ENCODE assay signal across 1 cellular context in the genomic region with DNA sequence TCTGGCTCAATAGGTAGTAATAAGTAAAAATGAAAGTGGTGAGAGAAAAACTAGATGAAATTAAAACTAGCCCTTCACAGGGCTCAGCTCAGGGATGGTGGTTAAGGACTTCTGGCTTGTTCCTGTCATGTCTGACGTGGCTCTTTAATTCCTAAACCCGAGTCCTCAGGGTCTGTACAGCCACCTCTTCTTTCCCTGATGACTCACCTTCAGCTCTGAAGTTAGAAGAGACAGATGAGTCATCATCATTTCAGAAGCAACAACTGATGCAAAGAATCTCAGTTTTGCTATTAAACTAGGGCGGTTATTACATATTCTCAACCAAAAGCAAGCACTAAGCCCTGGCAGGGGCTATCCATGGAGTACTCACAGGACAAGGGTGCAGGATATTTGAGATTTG.
TF ChIP-seq lines count a peak whose summit lies in the region.

No MANE protein-coding gene starts in this region.

TF ChIP-seq in GM12878, 131 proteins besides CTCF, POLR2A, EP300 and RAD21 (continued from another document and continues in another):
- TF ChIP-seq, protein P1, sequence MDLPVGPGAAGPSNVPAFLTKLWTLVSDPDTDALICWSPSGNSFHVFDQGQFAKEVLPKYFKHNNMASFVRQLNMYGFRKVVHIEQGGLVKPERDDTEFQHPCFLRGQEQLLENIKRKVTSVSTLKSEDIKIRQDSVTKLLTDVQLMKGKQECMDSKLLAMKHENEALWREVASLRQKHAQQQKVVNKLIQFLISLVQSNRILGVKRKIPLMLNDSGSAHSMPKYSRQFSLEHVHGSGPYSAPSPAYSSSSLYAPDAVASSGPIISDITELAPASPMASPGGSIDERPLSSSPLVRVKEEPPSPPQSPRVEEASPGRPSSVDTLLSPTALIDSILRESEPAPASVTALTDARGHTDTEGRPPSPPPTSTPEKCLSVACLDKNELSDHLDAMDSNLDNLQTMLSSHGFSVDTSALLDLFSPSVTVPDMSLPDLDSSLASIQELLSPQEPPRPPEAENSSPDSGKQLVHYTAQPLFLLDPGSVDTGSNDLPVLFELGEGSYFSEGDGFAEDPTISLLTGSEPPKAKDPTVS (IDR thresholded peaks at IDR 0.05; ENCODE audit: low read depth, low read length), result no peak
- TF ChIP-seq PAX5 (IDR thresholded peaks at IDR 0.05; ENCODE audit: borderline replicate concordance, low read depth, low read length) (0 out of 2 replicates have a peak, but pooled peaks have one; percentile 42), NFXL1 (IDR thresholded peaks at IDR 0.05; ENCODE audit: borderline replicate concordance) (no peak), LARP7 (IDR thresholded peaks at IDR 0.05) (no peak), SIN3A (IDR thresholded peaks at IDR 0.05; ENCODE audit: low read depth, low read length) (no peak), RFX5 (IDR thresholded peaks at IDR 0.05; ENCODE audit: low read depth, low read length) (peak; percentile 75), ATF7 (IDR thresholded peaks at IDR 0.05; ENCODE audit: low read depth) (peak; percentile 65), HDAC2 (IDR thresholded peaks at IDR 0.05) (no peak), CHD4 (IDR thresholded peaks at IDR 0.05) (no peak), TAF1 (IDR thresholded peaks at IDR 0.05; ENCODE audit: borderline replicate concordance, low read depth, low read length) (no peak), SMARCA5 (IDR thresholded peaks at IDR 0.05) (no peak), ZNF384 (IDR thresholded peaks at IDR 0.05; ENCODE audit: borderline replicate concordance, low read depth, low read length) (no peak), SMAD5 (IDR thresholded peaks at IDR 0.05; ENCODE audit: low read depth) (no peak), CREM (IDR thresholded peaks at IDR 0.05; ENCODE audit: low read depth) (peak; percentile 75), ETV6 (conservative IDR thresholded peaks at IDR 0.05 in 1 of 2, IDR thresholded peaks at IDR 0.05 in 1 of 2; ENCODE audit: borderline replicate concordance in 1 of 2, low read depth in 1 of 2) (peak in 1 of 2 experiments; percentile 58; a peak in 1 of 4 replicates), HDGF (IDR thresholded peaks at IDR 0.05) (no peak), ZBED1 (IDR thresholded peaks at IDR 0.05; ENCODE audit: borderline replicate concordance) (peak; percentile 37; the same call in 1 of the 2 replicates), DPF2 (IDR thresholded peaks at IDR 0.05) (peak; percentile 60; the same call in 1 of the 2 replicates), RUNX3 (IDR thresholded peaks at IDR 0.05; ENCODE audit: low read length) (peak; percentile 68), CEBPB (IDR thresholded peaks at IDR 0.05; ENCODE audit: borderline replicate concordance in 1 of 2, low read depth in 2 of 2, low read length in 2 of 2) (no peak), ZZZ3 (IDR thresholded peaks at IDR 0.05; ENCODE audit: control insufficient read depth, insufficient read length, low read depth) (no peak), SRF (IDR thresholded peaks at IDR 0.05; ENCODE audit: low read depth in 2 of 2, low read length in 2 of 2) (0 out of 4 replicates have a peak, but pooled peaks of 1 of the 2 experiments have one; percentile 46), GATAD2B (conservative IDR thresholded peaks at IDR 0.05; ENCODE audit: low read depth) (0 out of 2 replicates have a peak, but pooled peaks have one; percentile 29), IKZF2 (IDR thresholded peaks at IDR 0.05) (peak; percentile 90), CBX3 (IDR thresholded peaks at IDR 0.05; ENCODE audit: borderline replicate concordance, low read depth) (no peak), TCF7 (IDR thresholded peaks at IDR 0.05; ENCODE audit: borderline replicate concordance) (0 out of 2 replicates have a peak, but pooled peaks have one; percentile 24), NR2F1 (conservative IDR thresholded peaks at IDR 0.05) (no peak; the same call in 1 of the 2 replicates), CREB1 (IDR thresholded peaks at IDR 0.05; ENCODE audit: low read depth) (peak; percentile 66), EED (IDR thresholded peaks at IDR 0.05; ENCODE audit: low read depth) (peak; percentile 94), JUND (IDR thresholded peaks at IDR 0.05; ENCODE audit: low read depth, low read length) (peak; percentile 61; the same call in 1 of the 2 replicates)
- TF ChIP-seq, protein P2, sequence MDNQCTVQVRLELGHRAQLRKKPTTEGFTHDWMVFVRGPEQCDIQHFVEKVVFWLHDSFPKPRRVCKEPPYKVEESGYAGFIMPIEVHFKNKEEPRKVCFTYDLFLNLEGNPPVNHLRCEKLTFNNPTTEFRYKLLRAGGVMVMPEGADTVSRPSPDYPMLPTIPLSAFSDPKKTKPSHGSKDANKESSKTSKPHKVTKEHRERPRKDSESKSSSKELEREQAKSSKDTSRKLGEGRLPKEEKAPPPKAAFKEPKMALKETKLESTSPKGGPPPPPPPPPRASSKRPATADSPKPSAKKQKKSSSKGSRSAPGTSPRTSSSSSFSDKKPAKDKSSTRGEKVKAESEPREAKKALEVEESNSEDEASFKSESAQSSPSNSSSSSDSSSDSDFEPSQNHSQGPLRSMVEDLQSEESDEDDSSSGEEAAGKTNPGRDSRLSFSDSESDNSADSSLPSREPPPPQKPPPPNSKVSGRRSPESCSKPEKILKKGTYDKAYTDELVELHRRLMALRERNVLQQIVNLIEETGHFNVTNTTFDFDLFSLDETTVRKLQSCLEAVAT (IDR thresholded peaks at IDR 0.05), result no peak
- TF ChIP-seq, protein P3, sequence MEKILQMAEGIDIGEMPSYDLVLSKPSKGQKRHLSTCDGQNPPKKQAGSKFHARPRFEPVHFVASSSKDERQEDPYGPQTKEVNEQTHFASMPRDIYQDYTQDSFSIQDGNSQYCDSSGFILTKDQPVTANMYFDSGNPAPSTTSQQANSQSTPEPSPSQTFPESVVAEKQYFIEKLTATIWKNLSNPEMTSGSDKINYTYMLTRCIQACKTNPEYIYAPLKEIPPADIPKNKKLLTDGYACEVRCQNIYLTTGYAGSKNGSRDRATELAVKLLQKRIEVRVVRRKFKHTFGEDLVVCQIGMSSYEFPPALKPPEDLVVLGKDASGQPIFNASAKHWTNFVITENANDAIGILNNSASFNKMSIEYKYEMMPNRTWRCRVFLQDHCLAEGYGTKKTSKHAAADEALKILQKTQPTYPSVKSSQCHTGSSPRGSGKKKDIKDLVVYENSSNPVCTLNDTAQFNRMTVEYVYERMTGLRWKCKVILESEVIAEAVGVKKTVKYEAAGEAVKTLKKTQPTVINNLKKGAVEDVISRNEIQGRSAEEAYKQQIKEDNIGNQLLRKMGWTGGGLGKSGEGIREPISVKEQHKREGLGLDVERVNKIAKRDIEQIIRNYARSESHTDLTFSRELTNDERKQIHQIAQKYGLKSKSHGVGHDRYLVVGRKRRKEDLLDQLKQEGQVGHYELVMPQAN (conservative IDR thresholded peaks at IDR 0.05), result no peak
- TF ChIP-seq, protein P4, sequence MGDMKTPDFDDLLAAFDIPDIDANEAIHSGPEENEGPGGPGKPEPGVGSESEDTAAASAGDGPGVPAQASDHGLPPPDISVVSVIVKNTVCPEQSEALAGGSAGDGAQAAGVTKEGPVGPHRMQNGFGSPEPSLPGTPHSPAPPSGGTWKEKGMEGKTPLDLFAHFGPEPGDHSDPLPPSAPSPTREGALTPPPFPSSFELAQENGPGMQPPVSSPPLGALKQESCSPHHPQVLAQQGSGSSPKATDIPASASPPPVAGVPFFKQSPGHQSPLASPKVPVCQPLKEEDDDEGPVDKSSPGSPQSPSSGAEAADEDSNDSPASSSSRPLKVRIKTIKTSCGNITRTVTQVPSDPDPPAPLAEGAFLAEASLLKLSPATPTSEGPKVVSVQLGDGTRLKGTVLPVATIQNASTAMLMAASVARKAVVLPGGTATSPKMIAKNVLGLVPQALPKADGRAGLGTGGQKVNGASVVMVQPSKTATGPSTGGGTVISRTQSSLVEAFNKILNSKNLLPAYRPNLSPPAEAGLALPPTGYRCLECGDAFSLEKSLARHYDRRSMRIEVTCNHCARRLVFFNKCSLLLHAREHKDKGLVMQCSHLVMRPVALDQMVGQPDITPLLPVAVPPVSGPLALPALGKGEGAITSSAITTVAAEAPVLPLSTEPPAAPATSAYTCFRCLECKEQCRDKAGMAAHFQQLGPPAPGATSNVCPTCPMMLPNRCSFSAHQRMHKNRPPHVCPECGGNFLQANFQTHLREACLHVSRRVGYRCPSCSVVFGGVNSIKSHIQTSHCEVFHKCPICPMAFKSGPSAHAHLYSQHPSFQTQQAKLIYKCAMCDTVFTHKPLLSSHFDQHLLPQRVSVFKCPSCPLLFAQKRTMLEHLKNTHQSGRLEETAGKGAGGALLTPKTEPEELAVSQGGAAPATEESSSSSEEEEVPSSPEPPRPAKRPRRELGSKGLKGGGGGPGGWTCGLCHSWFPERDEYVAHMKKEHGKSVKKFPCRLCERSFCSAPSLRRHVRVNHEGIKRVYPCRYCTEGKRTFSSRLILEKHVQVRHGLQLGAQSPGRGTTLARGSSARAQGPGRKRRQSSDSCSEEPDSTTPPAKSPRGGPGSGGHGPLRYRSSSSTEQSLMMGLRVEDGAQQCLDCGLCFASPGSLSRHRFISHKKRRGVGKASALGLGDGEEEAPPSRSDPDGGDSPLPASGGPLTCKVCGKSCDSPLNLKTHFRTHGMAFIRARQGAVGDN (IDR thresholded peaks at IDR 0.05), result no peak
- TF ChIP-seq, protein P5, sequence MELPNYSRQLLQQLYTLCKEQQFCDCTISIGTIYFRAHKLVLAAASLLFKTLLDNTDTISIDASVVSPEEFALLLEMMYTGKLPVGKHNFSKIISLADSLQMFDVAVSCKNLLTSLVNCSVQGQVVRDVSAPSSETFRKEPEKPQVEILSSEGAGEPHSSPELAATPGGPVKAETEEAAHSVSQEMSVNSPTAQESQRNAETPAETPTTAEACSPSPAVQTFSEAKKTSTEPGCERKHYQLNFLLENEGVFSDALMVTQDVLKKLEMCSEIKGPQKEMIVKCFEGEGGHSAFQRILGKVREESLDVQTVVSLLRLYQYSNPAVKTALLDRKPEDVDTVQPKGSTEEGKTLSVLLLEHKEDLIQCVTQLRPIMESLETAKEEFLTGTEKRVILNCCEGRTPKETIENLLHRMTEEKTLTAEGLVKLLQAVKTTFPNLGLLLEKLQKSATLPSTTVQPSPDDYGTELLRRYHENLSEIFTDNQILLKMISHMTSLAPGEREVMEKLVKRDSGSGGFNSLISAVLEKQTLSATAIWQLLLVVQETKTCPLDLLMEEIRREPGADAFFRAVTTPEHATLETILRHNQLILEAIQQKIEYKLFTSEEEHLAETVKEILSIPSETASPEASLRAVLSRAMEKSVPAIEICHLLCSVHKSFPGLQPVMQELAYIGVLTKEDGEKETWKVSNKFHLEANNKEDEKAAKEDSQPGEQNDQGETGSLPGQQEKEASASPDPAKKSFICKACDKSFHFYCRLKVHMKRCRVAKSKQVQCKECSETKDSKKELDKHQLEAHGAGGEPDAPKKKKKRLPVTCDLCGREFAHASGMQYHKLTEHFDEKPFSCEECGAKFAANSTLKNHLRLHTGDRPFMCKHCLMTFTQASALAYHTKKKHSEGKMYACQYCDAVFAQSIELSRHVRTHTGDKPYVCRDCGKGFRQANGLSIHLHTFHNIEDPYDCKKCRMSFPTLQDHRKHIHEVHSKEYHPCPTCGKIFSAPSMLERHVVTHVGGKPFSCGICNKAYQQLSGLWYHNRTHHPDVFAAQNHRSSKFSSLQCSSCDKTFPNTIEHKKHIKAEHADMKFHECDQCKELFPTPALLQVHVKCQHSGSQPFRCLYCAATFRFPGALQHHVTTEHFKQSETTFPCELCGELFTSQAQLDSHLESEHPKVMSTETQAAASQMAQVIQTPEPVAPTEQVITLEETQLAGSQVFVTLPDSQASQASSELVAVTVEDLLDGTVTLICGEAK (IDR thresholded peaks at IDR 0.05; ENCODE audit: borderline replicate concordance), result no peak
- TF ChIP-seq, protein P6, sequence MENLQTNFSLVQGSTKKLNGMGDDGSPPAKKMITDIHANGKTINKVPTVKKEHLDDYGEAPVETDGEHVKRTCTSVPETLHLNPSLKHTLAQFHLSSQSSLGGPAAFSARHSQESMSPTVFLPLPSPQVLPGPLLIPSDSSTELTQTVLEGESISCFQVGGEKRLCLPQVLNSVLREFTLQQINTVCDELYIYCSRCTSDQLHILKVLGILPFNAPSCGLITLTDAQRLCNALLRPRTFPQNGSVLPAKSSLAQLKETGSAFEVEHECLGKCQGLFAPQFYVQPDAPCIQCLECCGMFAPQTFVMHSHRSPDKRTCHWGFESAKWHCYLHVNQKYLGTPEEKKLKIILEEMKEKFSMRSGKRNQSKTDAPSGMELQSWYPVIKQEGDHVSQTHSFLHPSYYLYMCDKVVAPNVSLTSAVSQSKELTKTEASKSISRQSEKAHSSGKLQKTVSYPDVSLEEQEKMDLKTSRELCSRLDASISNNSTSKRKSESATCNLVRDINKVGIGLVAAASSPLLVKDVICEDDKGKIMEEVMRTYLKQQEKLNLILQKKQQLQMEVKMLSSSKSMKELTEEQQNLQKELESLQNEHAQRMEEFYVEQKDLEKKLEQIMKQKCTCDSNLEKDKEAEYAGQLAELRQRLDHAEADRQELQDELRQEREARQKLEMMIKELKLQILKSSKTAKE (IDR thresholded peaks at IDR 0.05; ENCODE audit: low read depth, poor library complexity, severe bottlenecking), result peak; percentile 48
- TF ChIP-seq, protein P7, sequence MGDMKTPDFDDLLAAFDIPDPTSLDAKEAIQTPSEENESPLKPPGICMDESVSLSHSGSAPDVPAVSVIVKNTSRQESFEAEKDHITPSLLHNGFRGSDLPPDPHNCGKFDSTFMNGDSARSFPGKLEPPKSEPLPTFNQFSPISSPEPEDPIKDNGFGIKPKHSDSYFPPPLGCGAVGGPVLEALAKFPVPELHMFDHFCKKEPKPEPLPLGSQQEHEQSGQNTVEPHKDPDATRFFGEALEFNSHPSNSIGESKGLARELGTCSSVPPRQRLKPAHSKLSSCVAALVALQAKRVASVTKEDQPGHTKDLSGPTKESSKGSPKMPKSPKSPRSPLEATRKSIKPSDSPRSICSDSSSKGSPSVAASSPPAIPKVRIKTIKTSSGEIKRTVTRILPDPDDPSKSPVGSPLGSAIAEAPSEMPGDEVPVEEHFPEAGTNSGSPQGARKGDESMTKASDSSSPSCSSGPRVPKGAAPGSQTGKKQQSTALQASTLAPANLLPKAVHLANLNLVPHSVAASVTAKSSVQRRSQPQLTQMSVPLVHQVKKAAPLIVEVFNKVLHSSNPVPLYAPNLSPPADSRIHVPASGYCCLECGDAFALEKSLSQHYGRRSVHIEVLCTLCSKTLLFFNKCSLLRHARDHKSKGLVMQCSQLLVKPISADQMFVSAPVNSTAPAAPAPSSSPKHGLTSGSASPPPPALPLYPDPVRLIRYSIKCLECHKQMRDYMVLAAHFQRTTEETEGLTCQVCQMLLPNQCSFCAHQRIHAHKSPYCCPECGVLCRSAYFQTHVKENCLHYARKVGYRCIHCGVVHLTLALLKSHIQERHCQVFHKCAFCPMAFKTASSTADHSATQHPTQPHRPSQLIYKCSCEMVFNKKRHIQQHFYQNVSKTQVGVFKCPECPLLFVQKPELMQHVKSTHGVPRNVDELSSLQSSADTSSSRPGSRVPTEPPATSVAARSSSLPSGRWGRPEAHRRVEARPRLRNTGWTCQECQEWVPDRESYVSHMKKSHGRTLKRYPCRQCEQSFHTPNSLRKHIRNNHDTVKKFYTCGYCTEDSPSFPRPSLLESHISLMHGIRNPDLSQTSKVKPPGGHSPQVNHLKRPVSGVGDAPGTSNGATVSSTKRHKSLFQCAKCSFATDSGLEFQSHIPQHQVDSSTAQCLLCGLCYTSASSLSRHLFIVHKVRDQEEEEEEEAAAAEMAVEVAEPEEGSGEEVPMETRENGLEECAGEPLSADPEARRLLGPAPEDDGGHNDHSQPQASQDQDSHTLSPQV (IDR thresholded peaks at IDR 0.05), result no peak
- TF ChIP-seq, protein P8, sequence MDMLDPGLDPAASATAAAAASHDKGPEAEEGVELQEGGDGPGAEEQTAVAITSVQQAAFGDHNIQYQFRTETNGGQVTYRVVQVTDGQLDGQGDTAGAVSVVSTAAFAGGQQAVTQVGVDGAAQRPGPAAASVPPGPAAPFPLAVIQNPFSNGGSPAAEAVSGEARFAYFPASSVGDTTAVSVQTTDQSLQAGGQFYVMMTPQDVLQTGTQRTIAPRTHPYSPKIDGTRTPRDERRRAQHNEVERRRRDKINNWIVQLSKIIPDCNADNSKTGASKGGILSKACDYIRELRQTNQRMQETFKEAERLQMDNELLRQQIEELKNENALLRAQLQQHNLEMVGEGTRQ (IDR thresholded peaks at IDR 0.05; ENCODE audit: borderline replicate concordance, low read depth, low read length), result no peak
